In genomic region chr15:52568569-52569243, GRCh38 we compare ENCODE assay signal across 8 cellular contexts. TPM values are rescaled to one million over a fixed set of nuclear protein-coding genes. Genes with fewer than 3 reads are reported as not detected.
DNase-seq lines count a peak whose midpoint lies in the region; TF ChIP-seq lines count a peak whose summit lies in the region.

Gene ARPP19, minus strand, starts transcription at chr15:52569030. Its CDS starts 138 bp downstream, at chr15:52568892.

- H3K4me3 ChIP-seq in H7 (ENCODE audit: insufficient read depth, low read depth, low read length) (peak within 1 kb of the TSS; percentile 89), Loucy (ENCODE audit: low read length, poor library complexity, severe bottlenecking) (peak within 1 kb of the TSS; percentile 86), fibroblast of villous mesenchyme (ENCODE audit: low read depth, low read length) (peak within 1 kb of the TSS; percentile 71)

- no peaks in the 10 kb centered on the region for H3K9me3 ChIP-seq in Loucy (ENCODE audit: insufficient read depth, low read depth, low read length)

- H4K20me1 ChIP-seq in Loucy (ENCODE audit: insufficient read depth, low read length, poor library complexity, severe bottlenecking): peaks cover 45% of the 10 kb centered on the region

- H3K27ac Mint-ChIP-seq in neural crest cell (ENCODE audit: unreplicated experiment): peak within 1 kb of the TSS; percentile 99

- no peaks in the 10 kb centered on the region for H3K9me2 ChIP-seq in Loucy (replicated peaks; ENCODE audit: low read depth, low read length)

- H3K27me3 Mint-ChIP-seq in neural crest cell (ENCODE audit: low read depth): no peaks in the 10 kb centered on the region

- peaks cover 10% of the 10 kb centered on the region; the same call in 1 of the 2 replicates for H3F3A ChIP-seq in Loucy (ENCODE audit: low read depth)

- peaks cover 37% of the 10 kb centered on the region for H3K4me1 Mint-ChIP-seq in neural crest cell

- 0 out of 2 replicates have a peak, but pooled peaks have one; percentile 32 for TF ChIP-seq CTCF in Loucy (conservative IDR thresholded peaks at IDR 0.05; ENCODE audit: low read length)
- TF ChIP-seq CTCF in fibroblast of villous mesenchyme (IDR thresholded peaks at IDR 0.05; ENCODE audit: insufficient read depth, low read depth, low read length): no peak
- TF ChIP-seq CTCF in neural crest cell (conservative IDR thresholded peaks at IDR 0.05): no peak

- H3K36me3 Mint-ChIP-seq in neural crest cell (ENCODE audit: low read depth): no peaks in the 10 kb centered on the region

- in situ Hi-C loops in G401 (cut with HindIII; ENCODE audit: low sequenced_read_pairs): no loop called here

- no peaks in the 10 kb centered on the region for H3K9me3 Mint-ChIP-seq in neural crest cell

- DNase-seq in G401 (ENCODE audit: low spot score): peak; percentile 98
- peak; percentile 95 for DNase-seq in H7
- peak; percentile 64 for DNase-seq in SIG-M5 (lab: John Stamatoyannopoulos, UW)
- peak; percentile 57 for DNase-seq in activated gamma-delta T cell (lab: John Stamatoyannopoulos, UW)
- DNase-seq in fibroblast of villous mesenchyme (ENCODE audit: low read depth): peak; percentile 92
- peak; percentile 82 for DNase-seq in neural crest cell (ENCODE audit: low read depth, low spot score)
- peak; percentile 74 for DNase-seq in stromal cell of bone marrow (ENCODE audit: low read depth)

- H3K27me3 ChIP-seq in H7 (ENCODE audit: control insufficient read depth, insufficient read depth, low read length) (no peaks in the 10 kb centered on the region), Loucy (ENCODE audit: insufficient read depth, low read length, poor library complexity, severe bottlenecking) (no peaks in the 10 kb centered on the region)

- no peaks in the 10 kb centered on the region for H3K36me3 ChIP-seq in H7 (replicated peaks; ENCODE audit: control insufficient read depth, insufficient read depth, low read length)
- H3K36me3 ChIP-seq in Loucy (ENCODE audit: insufficient read depth, low read length): no peaks in the 10 kb centered on the region

- peaks cover 49% of the 10 kb centered on the region for H3K79me2 ChIP-seq in Loucy (ENCODE audit: insufficient read depth, low read length)

- peaks cover 27% of the 10 kb centered on the region for H3K4me1 ChIP-seq in Loucy (ENCODE audit: insufficient read depth, low read length, poor library complexity, severe bottlenecking)

- peak within 1 kb of the TSS; percentile 92 for H3K9ac ChIP-seq in Loucy (ENCODE audit: low read depth, low read length, poor library complexity, severe bottlenecking)

- H3K4me2 ChIP-seq in Loucy (ENCODE audit: low read depth, low read length, poor library complexity, severe bottlenecking): peak within 1 kb of the TSS; percentile 86

- peak within 1 kb of the TSS; percentile 93 for H3K4me3 Mint-ChIP-seq in neural crest cell

- H2AFZ ChIP-seq in Loucy (ENCODE audit: low read length): peak within 1 kb of the TSS; percentile 97

RNA-seq across cellular contexts. Expression of gene ARPP19, which starts in this region (rescaled TPM):
- 30.8 and 60.3 TPM in 2 replicates for total RNA-seq in G401 (2014; rRNA removed; shearing (Covaris generic))
- total RNA-seq in H7 (2014; rRNA removed; shearing (Covaris generic)): 108 and 124 TPM in 2 replicates
- 92.1 and 133 TPM in 2 replicates for total RNA-seq in fibroblast of villous mesenchyme
- total RNA-seq in neural crest cell: 208 and 213 TPM in 2 replicates

Comparison
In these comparisons a context has a peak if more than half of its experiments do, and no peak if none do; other contexts are left out.
1. Peak in every context shown above with its lines: DNase-seq and H3K4me3 ChIP-seq.